8 cellular contexts compared by ENCODE assay signal in genomic region chr12:38771871-38772270, GRCh38.
A peak's percentile ranks its signal among the peaks of the same experiment; 100 is the strongest.
DNase-seq lines count a peak whose midpoint lies in the region; ATAC-seq and TF ChIP-seq lines count a peak whose summit lies in the region.

No MANE protein-coding gene starts in this region.

- H3K4me3 Mint-ChIP-seq in CD4-positive, alpha-beta T cell = peak overlapping the region; percentile 45

- no peaks in the 10 kb centered on the region for H3K36me3 ChIP-seq in endocrine pancreas (ENCODE audit: control insufficient read depth, insufficient read depth, low read length)
- no peaks in the 10 kb centered on the region for H3K36me3 ChIP-seq in sigmoid colon

- ATAC-seq in CD4-positive, alpha-beta T cell (ENCODE audit: poor library complexity) = no peak
- ATAC-seq in GM19467 (IDR thresholded peaks at IDR 0.05; ENCODE audit: unreplicated experiment) = peak; percentile 76
- peak; percentile 53 for ATAC-seq in HG03457 (IDR thresholded peaks at IDR 0.05; ENCODE audit: unreplicated experiment)
- no peak for ATAC-seq in foreskin keratinocyte

- H3K9ac ChIP-seq in endocrine pancreas (ENCODE audit: control insufficient read depth, insufficient read depth, low read length) = peak overlapping the region; percentile 60

- intact Hi-C loops in CD4-positive, alpha-beta T cell (cut with DNase I, micrococcal nuclease) = no loop called here
- intact Hi-C loops in sigmoid colon (cut with DNase I) = no loop called here

- peaks cover 8% of the 10 kb centered on the region for H3K4me1 ChIP-seq in endocrine pancreas (ENCODE audit: control insufficient read depth, insufficient read depth, low read length)
- H3K4me1 ChIP-seq in foreskin keratinocyte = no peaks in the 10 kb centered on the region
- H3K4me1 ChIP-seq in sigmoid colon = no peaks in the 10 kb centered on the region

- no peak for TF ChIP-seq CTCF in CD4-positive, alpha-beta T cell (IDR thresholded peaks at IDR 0.05)
- TF ChIP-seq CTCF in foreskin keratinocyte (conservative IDR thresholded peaks at IDR 0.05) (no peak), sigmoid colon (IDR thresholded peaks at IDR 0.05) (no peak)

- TF ChIP-seq POLR2A in sigmoid colon (IDR thresholded peaks at IDR 0.05) = no peak

- no peaks in the 10 kb centered on the region for H3K27me3 Mint-ChIP-seq in CD4-positive, alpha-beta T cell

- CTCF ChIA-PET in CD4-positive, alpha-beta T cell (lab: Charles Lee) = no interaction called here

- H3K27ac Mint-ChIP-seq in CD4-positive, alpha-beta T cell = peak overlapping the region; percentile 36

- no peaks in the 10 kb centered on the region for H3K27me3 ChIP-seq in CD4-positive, alpha-beta T cell (ENCODE audit: control insufficient read depth, insufficient read depth, low read length)
- H3K27me3 ChIP-seq in endocrine pancreas (ENCODE audit: control insufficient read depth, insufficient read depth, low read length) (no peaks in the 10 kb centered on the region), foreskin keratinocyte (no peaks in the 10 kb centered on the region), sigmoid colon (no peaks in the 10 kb centered on the region)

- H3K4me1 Mint-ChIP-seq in CD4-positive, alpha-beta T cell (ENCODE audit: low read depth) = peaks cover 5% of the 10 kb centered on the region

- no peak overlapping the region for H3K27ac ChIP-seq in CD4-positive, alpha-beta T cell (ENCODE audit: low read depth, low read length)
- H3K27ac ChIP-seq in foreskin keratinocyte (no peak overlapping the region), sigmoid colon (no peak overlapping the region)

- POLR2A ChIA-PET in CD4-positive, alpha-beta T cell (lab: Charles Lee) = no interaction called here

- no peak for TF ChIP-seq EP300 in sigmoid colon (IDR thresholded peaks at IDR 0.05)

- peak overlapping the region; percentile 76 for H3K4me3 ChIP-seq in endocrine pancreas (ENCODE audit: control insufficient read depth, insufficient read depth, low read length)
- no peak overlapping the region for H3K4me3 ChIP-seq in sigmoid colon

- 84% methylated on average over 1 of the region's 1 CpG for WGBS in sigmoid colon, 2 donors

- no peaks in the 10 kb centered on the region for H3K9me3 Mint-ChIP-seq in CD4-positive, alpha-beta T cell

- no peak for DNase-seq in CD4-positive, alpha-beta T cell
- DNase-seq in foreskin keratinocyte (no peak), GOT3 (lab: John Stamatoyannopoulos, UW) (no peak), sigmoid colon (no peak), activated gamma-delta T cell treated with Interleukin-2 at 50 U/mL for 16 hours (no peak)

- no peaks in the 10 kb centered on the region for H3K36me3 Mint-ChIP-seq in CD4-positive, alpha-beta T cell (ENCODE audit: low read depth)

- H3K9me3 ChIP-seq in CD4-positive, alpha-beta T cell (ENCODE audit: control insufficient read depth, low read length) = no peaks in the 10 kb centered on the region
- H3K9me3 ChIP-seq in endocrine pancreas (ENCODE audit: control insufficient read depth, low read length) (no peaks in the 10 kb centered on the region), sigmoid colon (no peaks in the 10 kb centered on the region)

Comparison
In these comparisons a context has a peak if more than half of its experiments do, and no peak if none do; other contexts are left out.
1. ATAC-seq: peak in GM19467 (single experiment) and HG03457 (single experiment); none in CD4-positive, alpha-beta T cell (single experiment) and foreskin keratinocyte (single experiment).